ENCODE assay signal across 19 cellular contexts in the genomic region with DNA sequence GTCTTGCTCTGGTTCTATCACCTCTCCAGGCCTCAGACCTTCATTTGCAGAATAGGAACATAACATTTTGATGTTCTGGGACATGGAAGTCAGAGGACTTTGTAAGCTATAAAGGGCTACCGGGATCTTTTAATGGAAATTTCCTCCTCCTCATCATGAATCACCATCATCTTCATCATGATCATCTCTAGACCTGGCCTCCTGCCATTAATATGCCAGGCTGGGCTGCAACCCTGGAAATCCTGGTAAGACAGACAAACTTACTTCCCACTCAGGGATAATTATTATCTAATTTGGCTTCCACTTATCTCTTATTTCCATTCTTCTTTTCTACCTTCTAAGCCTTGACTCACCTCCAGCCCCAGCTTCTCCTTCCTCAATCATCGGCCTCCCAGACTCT.
"Had no signal": no experiment of that assay in that cellular context is flagged by ENCODE, and none has a peak within 500 bp of the region (broad histone marks: within the 10 kb centered on the region; RNA-seq: fewer than 3 reads in every experiment).

No MANE protein-coding gene starts in this region.

- H3K27ac ChIP-seq: cardiac muscle cell, hepatocyte, left lung, neural progenitor cell, ovary, thyroid gland, uterus had no signal

- ATAC-seq: activated CD4-positive, CD25-positive, alpha-beta regulatory T cell treated with anti-CD3 and anti-CD28 coated beads, Interleukin-2, amount 50 U/mL, for 24 hours; esophagus mucosa; left lung; stimulated activated memory B cell treated with anti-CD40 and anti-IgM and Interleukin-4, amounts not matched to agents 10 μg/mL and 1 μg/mL and 100 μg/mL, for 72 hours had no signal

- H3K9ac ChIP-seq: neural progenitor cell had no signal

- H3K4me3 ChIP-seq: cardiac muscle cell, hepatocyte, left lung, neural progenitor cell, ovary, thyroid gland, uterus had no signal

- H3K9me3 ChIP-seq: thyroid gland had no signal

- H3K36me3 ChIP-seq: cardiac muscle cell, left lung, neural progenitor cell, ovary, thyroid gland had no signal

- FAIRE-seq: astrocyte, colon, endometrium had no signal

- H2AFZ ChIP-seq: hepatocyte, neural progenitor cell had no signal

- H3K4me1 ChIP-seq: neural progenitor cell, uterus had no signal

- DNase-seq: activated effector memory CD4-positive, alpha-beta T cell treated with Interleukin-2 at 50 U/mL for 16 hours; activated naive CD4-positive, alpha-beta T cell treated with anti-CD3 and anti-CD28 coated beads, Interleukin-2, amount 50 U/mL, for 16 hours; activated T-cell treated with anti-CD3 and anti-CD28 coated beads, Interleukin-2, amount 50 U/mL, for 1 hour; left lung; mammary epithelial cell; naive B cell; stimulated activated CD4-positive, alpha-beta T cell treated with anti-CD3 and anti-CD28 coated beads, Interleukin-2, amount 100 ng/mL, for 48 hours; thyroid gland had no signal

- H3K79me2 ChIP-seq: hepatocyte had no signal

- H3K4me2 ChIP-seq: hepatocyte, neural progenitor cell had no signal

- H3K27me3 ChIP-seq: cardiac muscle cell, hepatocyte, neural progenitor cell, ovary, thyroid gland, uterus had no signal
